ENCODE assay signal across 8 cellular contexts in the genomic region with DNA sequence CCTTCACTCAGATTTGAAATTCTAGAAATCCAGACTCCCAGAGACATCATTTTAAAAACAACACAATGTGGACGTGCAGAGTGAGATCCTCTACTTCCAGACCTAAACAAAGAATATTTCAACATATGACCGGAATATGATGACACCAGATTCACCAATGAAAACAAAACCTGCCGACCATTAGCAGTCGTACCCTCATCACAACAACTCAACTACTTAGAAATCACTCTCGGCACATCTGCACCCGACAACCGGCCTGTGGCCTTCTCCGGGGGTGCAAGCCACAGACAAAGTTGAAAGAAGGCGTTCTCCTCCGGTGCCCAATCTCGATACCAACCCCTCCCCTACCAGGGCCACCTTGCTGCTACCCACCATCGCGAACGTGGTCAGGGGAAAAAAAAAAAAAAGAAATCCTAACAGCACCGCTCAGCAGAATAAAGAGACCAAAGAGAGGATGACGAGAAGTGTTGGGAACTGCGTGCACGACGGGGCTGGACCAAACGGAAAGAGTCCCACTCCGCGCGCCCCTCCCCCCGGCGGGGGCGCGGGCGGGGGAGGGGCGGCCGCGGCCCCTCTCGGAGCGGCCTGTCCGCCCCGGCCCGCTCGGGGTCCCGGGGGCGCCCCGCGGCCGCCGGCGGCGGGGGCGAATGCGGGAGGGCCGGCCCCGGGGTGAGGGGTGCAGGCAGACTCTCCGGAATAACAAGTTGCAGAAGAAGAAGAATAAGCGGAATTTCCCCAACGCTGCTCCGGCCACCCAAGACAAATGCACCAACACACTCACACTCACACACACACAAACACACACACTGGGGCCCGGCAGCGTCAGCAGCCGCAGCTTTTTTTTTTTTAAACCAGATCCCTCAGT. TPM values are rescaled to one million over a fixed set of nuclear protein-coding genes. Genes with fewer than 3 reads are reported as not detected.
DNase-seq lines count a peak whose midpoint lies in the region; ATAC-seq and TF ChIP-seq lines count a peak whose summit lies in the region.

No MANE protein-coding gene starts in this region.

- H3K9me3 Mint-ChIP-seq in CD4-positive, alpha-beta T cell = no peaks in the 10 kb centered on the region
- no peaks in the 10 kb centered on the region for H3K9me3 Mint-ChIP-seq in memory B cell

- peaks cover 4% of the 10 kb centered on the region for H3K27me3 Mint-ChIP-seq in CD4-positive, alpha-beta T cell
- no peaks in the 10 kb centered on the region for H3K27me3 Mint-ChIP-seq in memory B cell

- H3K4me1 Mint-ChIP-seq in CD4-positive, alpha-beta T cell (ENCODE audit: low read depth) = peaks cover 52% of the 10 kb centered on the region
- peaks cover 27% of the 10 kb centered on the region for H3K4me1 Mint-ChIP-seq in memory B cell

- no peaks in the 10 kb centered on the region for H3K9me3 ChIP-seq in CD4-positive, alpha-beta T cell (ENCODE audit: control insufficient read depth, low read length)

- no peak for TF ChIP-seq CTCF in CD4-positive, alpha-beta T cell (IDR thresholded peaks at IDR 0.05)

- POLR2A ChIA-PET in CD4-positive, alpha-beta T cell (lab: Charles Lee) = interaction anchor here (1.0 kb wide), 2 partner anchors 15 to 123 kb away, joined by 3 to 5 read pairs; no protein-coding TSS in a partner anchor

- peak overlapping the region; percentile 85 for H3K27ac Mint-ChIP-seq in CD4-positive, alpha-beta T cell
- H3K27ac Mint-ChIP-seq in memory B cell = peak overlapping the region; percentile 95

- peak; percentile 33 to 61 (median 48) for DNase-seq in CD4-positive, alpha-beta T cell
- DNase-seq in NCI-H345 (lab: John Stamatoyannopoulos, UW) = peak; percentile 43
- peak; percentile 41 to 44 for DNase-seq in activated CD4-positive, alpha-beta T cell treated with anti-CD3 and anti-CD28 coated beads, Interleukin-2, amount 50 U/mL, for 4 hours
- DNase-seq in effector CD4-positive, alpha-beta T cell = peak; percentile 56
- peak; percentile 63 to 76 for DNase-seq in memory B cell (ENCODE audit: low spot score in 2 of 2)
- DNase-seq in stimulated activated CD8-positive, alpha-beta memory T cell treated with anti-CD3 and anti-CD28 coated beads, Interleukin-15, amount 100 ng/mL, for 24 hours (ENCODE audit: low read depth) = peak; percentile 21

- peak; percentile 19 for ATAC-seq in CD4-positive, alpha-beta T cell (ENCODE audit: poor library complexity)
- ATAC-seq in GM21723 (IDR thresholded peaks at IDR 0.05; ENCODE audit: unreplicated experiment) = peak; percentile 25
- ATAC-seq in memory B cell (ENCODE audit: low read depth) = peak; percentile 53
- ATAC-seq in HG03139 (IDR thresholded peaks at IDR 0.05; ENCODE audit: unreplicated experiment) = no peak

- peaks cover 22% of the 10 kb centered on the region for H3K36me3 Mint-ChIP-seq in CD4-positive, alpha-beta T cell (ENCODE audit: low read depth)
- H3K36me3 Mint-ChIP-seq in memory B cell = no peaks in the 10 kb centered on the region

- peak overlapping the region; percentile 86 for H3K27ac ChIP-seq in CD4-positive, alpha-beta T cell (ENCODE audit: low read depth, low read length)

- H3K4me3 Mint-ChIP-seq in CD4-positive, alpha-beta T cell = peak overlapping the region; percentile 99
- H3K4me3 Mint-ChIP-seq in memory B cell = peak overlapping the region; percentile 98

- CTCF ChIA-PET in CD4-positive, alpha-beta T cell (lab: Charles Lee) = interaction anchor here (0.6 kb wide), 1 partner anchor 29 kb away, joined by 4 read pairs; no protein-coding TSS in a partner anchor

- intact Hi-C loops in CD4-positive, alpha-beta T cell (cut with DNase I, micrococcal nuclease) = loop anchor here (2.0 to 10.0 kb wide), 9 partner anchors 19 to 1305 kb away; a partner anchor contains a TSS

- no peaks in the 10 kb centered on the region for H3K27me3 ChIP-seq in CD4-positive, alpha-beta T cell (ENCODE audit: control insufficient read depth, insufficient read depth, low read length)

RNA-seq across cellular contexts. Expression of a gene that starts 1.7 kb away (rescaled TPM):
- total RNA-seq in CD4-positive, alpha-beta T cell = 10 to 100 TPM; 59.5 to 66.2 TPM
